Comparison of ENCODE assay signal across 35 cellular contexts in genomic region chr17:61733021-61733420, GRCh38.
"Had no signal": no experiment of that assay in that cellular context is flagged by ENCODE, and none has a peak within 500 bp of the region (broad histone marks: within the 10 kb centered on the region; RNA-seq: fewer than 3 reads in every experiment).

No MANE protein-coding gene starts in this region.

- H3K4me3 ChIP-seq: MG63 had no signal

- H3K27me3 ChIP-seq: MG63 had no signal

- H3K4me2 ChIP-seq: KMS-11 had no signal

- DNase-seq: Karpas-422, Kasumi-1, MG63, MM.1S, MV-4-11, NCI-H1048, NCI-H1092, NCI-H1092 treated with DMSO at 0.1 percent for 48 hours, NCI-H1105, NCI-H1105 treated with DMSO at 0.1 percent for 48 hours, NCI-H1417, NCI-H1417 treated with DMSO at 0.1 percent for 48 hours, NCI-H1436, NCI-H1436 treated with DMSO at 0.1 percent for 48 hours, NCI-H146, NCI-H1694, NCI-H1694 treated with DMSO at 0.1 percent for 48 hours, NCI-H187, NCI-H187 treated with DMSO at 0.1 percent for 48 hours, NCI-H1930, NCI-H2029, NCI-H2029 treated with DMSO at 0.1 percent for 48 hours, NCI-H2081, NCI-H2081 treated with DMSO at 0.1 percent for 48 hours, NCI-H2107, NCI-H2171, NCI-H2171 treated with DMSO at 0.1 percent for 48 hours, NCI-H2227 treated with DMSO at 0.1 percent for 48 hours, NCI-H226, NCI-H345, NCI-H446, NCI-H446 treated with DMSO at 0.1 percent for 48 hours, NCI-H510A, NCI-H510A treated with DMSO at 0.1 percent for 48 hours had no signal

- H3K9ac ChIP-seq: KMS-11 had no signal

- H3K27ac ChIP-seq: KMS-11 had no signal
